9 cellular contexts compared by ENCODE assay signal in genomic region chr6:30942338-30943060, GRCh38. TPM values are rescaled to one million over a fixed set of nuclear protein-coding genes. Genes with fewer than 3 reads are reported as not detected.
DNase-seq lines count a peak whose midpoint lies in the region; ATAC-seq, FAIRE-seq and TF ChIP-seq lines count a peak whose summit lies in the region.
"Had no signal": no experiment of that assay in that cellular context is flagged by ENCODE, and none has a peak within 500 bp of the region (broad histone marks: within the 10 kb centered on the region; RNA-seq: fewer than 3 reads in every experiment).

No MANE protein-coding gene starts in this region.

- no peak overlapping the region for H3K4me3 ChIP-seq in NT2/D1 (ENCODE audit: insufficient read length, low read depth)
- peak overlapping the region in 1 of 4 donors; percentile 0 for H3K4me3 ChIP-seq in esophagus squamous epithelium

- TF ChIP-seq POLR2A in esophagus squamous epithelium (IDR thresholded peaks at IDR 0.05), result no peak

- H3K27ac Mint-ChIP-seq in nephron, result peak overlapping the region in 1 of 3 experiments; percentile 6

- no peak for FAIRE-seq in frontal cortex (lab: Jason Lieb, UNC)

- H3K27me3 ChIP-seq in NT2/D1 (ENCODE audit: insufficient read depth, insufficient read length) (no peaks in the 10 kb centered on the region), esophagus squamous epithelium (peaks cover 0 to 39% (median 0%) of the 10 kb centered on the region in 4 donors)

- H3K4me3 Mint-ChIP-seq in nephron, result no peak overlapping the region

- H3K36me3 ChIP-seq in NT2/D1 (ENCODE audit: insufficient read depth, insufficient read length, low read length), result no peaks in the 10 kb centered on the region
- no peaks in the 10 kb centered on the region for H3K36me3 ChIP-seq in esophagus squamous epithelium

- ATAC-seq in GM21447 (IDR thresholded peaks at IDR 0.05; ENCODE audit: unreplicated experiment), result no peak

- H3K27me3 Mint-ChIP-seq in nephron (ENCODE audit: low read depth), result peaks cover 39% of the 10 kb centered on the region

- H3K36me3 Mint-ChIP-seq in nephron (ENCODE audit: low read depth), result no peaks in the 10 kb centered on the region

- WGBS in esophagus squamous epithelium, 2 donors, result 16 to 20% methylated on average over 14 of the region's 15 CpGs

- peaks cover 5% of the 10 kb centered on the region for H3K4me1 Mint-ChIP-seq in nephron

- peaks cover 8% of the 10 kb centered on the region for H3K4me1 ChIP-seq in NT2/D1 (ENCODE audit: insufficient read depth, insufficient read length)
- H3K4me1 ChIP-seq in esophagus squamous epithelium, result peaks cover 27 to 57% (median 32%) of the 10 kb centered on the region in 3 donors

- no peaks in the 10 kb centered on the region for H3K9me3 Mint-ChIP-seq in nephron

- TF ChIP-seq CTCF in esophagus squamous epithelium (IDR thresholded peaks at IDR 0.05) (peak in 5 of 6 experiments; percentile 23 to 65 (median 43)), nephron (IDR thresholded peaks at IDR 0.05; ENCODE audit: unreplicated experiment in 3 of 3) (peak; percentile 28 to 53 (median 41))

- intact Hi-C loops in esophagus squamous epithelium (cut with DNase I), result no loop called here

- peak overlapping the region in 1 of 4 donors; percentile 19 for H3K27ac ChIP-seq in esophagus squamous epithelium
- H3K27ac ChIP-seq: HL-60 had no signal

- H3K9ac ChIP-seq in NT2/D1 (ENCODE audit: insufficient read length, low read depth), result no peak overlapping the region

- H3K9me3 ChIP-seq in NT2/D1 (ENCODE audit: insufficient read depth, low read length) (no peaks in the 10 kb centered on the region), esophagus squamous epithelium (no peaks in the 10 kb centered on the region)

- DNase-seq in Daoy (ENCODE audit: low read depth) (peak; percentile 91), NT2/D1 (ENCODE audit: low read depth, low spot score) (peak; percentile 91), esophagus squamous epithelium (lab: John Stamatoyannopoulos, UW) (no peak), GM19240 (ENCODE audit: insufficient read length, low spot score) (no peak), frontal cortex (ENCODE audit: low spot score in 2 of 2) (no peak), NCI-H1092 (lab: John Stamatoyannopoulos, UW) (no peak)

RNA-seq across cellular contexts. Expression of gene MUCL3, which starts 1.7 kb away (rescaled TPM):
- not detected in 2 replicates for total RNA-seq in Daoy (2014; rRNA removed; shearing (Covaris generic))
- 1 to 10 TPM in 2 of 4 donors, under 1 TPM in 2; 0.21 to 8.3 (median 2.4) TPM for total RNA-seq in esophagus squamous epithelium
- total RNA-seq in frontal cortex, result not detected

RNA-seq across cellular contexts. Expression of gene SFTA2, which starts 10.5 kb away (rescaled TPM):
- not detected in 2 replicates for total RNA-seq in Daoy (2014; rRNA removed; shearing (Covaris generic))
- 10 to 100 TPM in 1 of 4 donors, 1 to 10 TPM in 3; 2.0 to 31.7 (median 6.4) TPM for total RNA-seq in esophagus squamous epithelium
- not detected for total RNA-seq in frontal cortex

RNA-seq across cellular contexts. Expression of gene VARS2, which starts 28.5 kb away (rescaled TPM):
- total RNA-seq in Daoy (2014; rRNA removed; shearing (Covaris generic)), result 18.8 and 23.5 TPM in 2 replicates
- total RNA-seq in esophagus squamous epithelium (10 to 100 TPM; 23.5 to 61.9 (median 33.0) TPM), frontal cortex (22.4 TPM)

RNA-seq across cellular contexts. Expression of gene GTF2H4, which starts 34.5 kb away (rescaled TPM):
- 12.6 and 13.7 TPM in 2 replicates for total RNA-seq in Daoy (2014; rRNA removed; shearing (Covaris generic))
- 10 to 100 TPM; 10.3 to 26.7 (median 12.4) TPM for total RNA-seq in esophagus squamous epithelium
- total RNA-seq in frontal cortex, result 15.5 TPM

RNA-seq across cellular contexts. Expression of gene MUC21, which starts 41.0 kb away (rescaled TPM):
- not detected in 2 replicates for total RNA-seq in Daoy (2014; rRNA removed; shearing (Covaris generic))
- total RNA-seq in esophagus squamous epithelium, result 100 to 1,000 TPM; 219 to 945 (median 271) TPM
- total RNA-seq in frontal cortex, result not detected

Comparison
In these comparisons a context has a peak if more than half of its experiments do, and no peak if none do; other contexts are left out.
1. DNase-seq: peak in Daoy (single experiment) and NT2/D1 (single experiment); none in esophagus squamous epithelium (single experiment), GM19240 (single experiment), frontal cortex (0 of 2) and NCI-H1092 (single experiment).